7 cellular contexts compared by ENCODE assay signal in the genomic region with DNA sequence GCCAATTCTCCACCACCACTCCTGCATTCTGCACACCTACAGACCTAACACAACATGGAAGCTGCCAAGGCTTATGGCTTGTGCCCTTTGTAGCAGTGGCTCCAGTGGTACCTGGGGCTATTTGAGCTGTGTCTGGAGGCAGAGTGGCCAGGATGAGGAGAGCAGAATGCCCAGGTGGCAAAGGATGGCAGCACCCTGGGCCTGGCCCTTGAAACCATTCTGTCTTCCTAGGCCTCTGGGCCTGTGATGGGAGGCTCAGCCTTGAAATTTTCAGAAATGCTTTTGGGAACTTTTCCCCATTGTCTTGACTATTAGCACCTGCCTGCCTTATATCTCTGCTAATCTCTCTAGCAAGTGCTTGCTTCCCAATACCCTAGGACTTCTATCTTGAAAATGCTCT.
"Had no signal": no experiment of that assay in that cellular context is flagged by ENCODE, and none has a peak within 500 bp of the region (broad histone marks: within the 10 kb centered on the region; RNA-seq: fewer than 3 reads in every experiment).

No MANE protein-coding gene starts in this region.

- H3K27ac Mint-ChIP-seq: H9, HFFc6 had no signal

- H3K4me2 ChIP-seq: KMS-11 had no signal

- H3K4me3 ChIP-seq: GM23248 had no signal

- DNase-seq: GM23248, H9, HCEC 1CT, HFFc6, IMR-90, Karpas-422 had no signal

- H2AFZ ChIP-seq: GM23248 had no signal

- H3K4me3 Mint-ChIP-seq: H9, HFFc6 had no signal

- H3K27ac ChIP-seq: GM23248, KMS-11 had no signal
